In the genomic region with DNA sequence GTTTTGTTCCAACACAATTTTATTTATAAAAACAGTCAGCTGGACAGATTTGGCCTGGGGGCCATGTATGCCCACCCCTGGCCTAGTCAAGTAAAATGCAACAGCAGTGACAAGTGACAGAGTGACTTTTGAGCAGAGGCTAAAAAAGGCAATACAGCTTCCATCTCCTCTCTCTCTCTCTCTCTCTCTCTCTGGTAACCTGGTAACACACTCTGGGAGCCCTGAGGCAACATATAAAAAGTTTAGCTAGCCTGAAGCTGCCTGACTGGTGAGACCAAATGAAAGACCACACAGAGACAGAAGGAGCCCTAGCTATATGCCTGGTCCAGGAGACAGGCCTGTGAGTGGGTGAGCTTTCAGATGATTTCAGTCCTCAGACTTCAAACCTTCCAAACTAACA, we compare ENCODE assay signal across 17 cellular contexts.
"Had no signal": no experiment of that assay in that cellular context is flagged by ENCODE, and none has a peak within 500 bp of the region (broad histone marks: within the 10 kb centered on the region; RNA-seq: fewer than 3 reads in every experiment).

No MANE protein-coding gene starts in this region.

- H3K4me1 ChIP-seq: colonic mucosa, sigmoid colon, upper lobe of right lung had no signal

- H3K36me3 ChIP-seq: adrenal gland, colonic mucosa, thoracic aorta, upper lobe of right lung had no signal

- H3K27me3 ChIP-seq: adrenal gland, colonic mucosa, hepatocyte, sigmoid colon, upper lobe of right lung had no signal

- H3K9me3 ChIP-seq: adrenal gland, colonic mucosa, sigmoid colon, thoracic aorta, upper lobe of right lung had no signal

- DNase-seq: activated CD4-positive, alpha-beta T cell treated with anti-CD3 and anti-CD28 coated beads for 48 hours; activated CD8-positive, alpha-beta memory T cell treated with anti-CD3 and anti-CD28 coated beads, Interleukin-2, amount 50 U/mL, for 4 hours; activated CD8-positive, alpha-beta T cell treated with anti-CD3 and anti-CD28 coated beads for 36 hours; activated effector memory CD4-positive, alpha-beta T cell treated with anti-CD3 and anti-CD28 coated beads, Interleukin-2, amount 50 U/mL, for 16 hours; activated T-cell treated with anti-CD3 and anti-CD28 coated beads, Interleukin-2, amount 50 U/mL, for 48 hours; adrenal gland; central memory CD4-positive, alpha-beta T cell; colonic mucosa; kidney; sigmoid colon; stimulated activated CD4-positive, alpha-beta T cell treated with anti-CD3 and anti-CD28 coated beads, Interleukin-2, amount 100 ng/mL, for 24 hours; T-helper 17 cell; upper lobe of right lung had no signal

- H2AFZ ChIP-seq: hepatocyte had no signal

- H3K4me2 ChIP-seq: hepatocyte had no signal

- H3K27ac ChIP-seq: adrenal gland, colonic mucosa, hepatocyte, sigmoid colon, thoracic aorta, upper lobe of right lung had no signal

- ATAC-seq: activated CD8-positive, alpha-beta T cell treated with anti-CD3 and anti-CD28 coated beads for 36 hours; stimulated activated effector memory CD8-positive, alpha-beta T cell treated with anti-CD3 and anti-CD28 coated beads, Interleukin-12 subunit alpha, Interleukin-12 subunit beta, amount 100 ng/mL, for 72 hours; T-helper 17 cell; upper lobe of right lung; WTC11 had no signal

- H3K4me3 ChIP-seq: adrenal gland, colonic mucosa, hepatocyte, sigmoid colon, thoracic aorta, upper lobe of right lung had no signal
